Comparison of ENCODE assay signal across 12 cellular contexts in genomic region chr11:122642472-122642922, GRCh38. TPM values are rescaled to one million over a fixed set of nuclear protein-coding genes. Genes with fewer than 3 reads are reported as not detected.
DNase-seq lines count a peak whose midpoint lies in the region; ATAC-seq, FAIRE-seq and TF ChIP-seq lines count a peak whose summit lies in the region.
"Had no signal": no experiment of that assay in that cellular context is flagged by ENCODE, and none has a peak within 500 bp of the region (broad histone marks: within the 10 kb centered on the region; RNA-seq: fewer than 3 reads in every experiment).

No MANE protein-coding gene starts in this region.

- CTCF ChIA-PET in RWPE1 (lab: Yijun Ruan, JAX) = interaction anchor here (0.7 kb wide), 1 partner anchor 1030 kb away, joined by 3 read pairs; no protein-coding TSS in a partner anchor

- no peaks in the 10 kb centered on the region for H3K27me3 ChIP-seq in pancreas

- H3K4me1 ChIP-seq in pancreas = no peaks in the 10 kb centered on the region

- intact Hi-C loops in pancreas (cut with DNase I) = no loop called here

- TF ChIP-seq CTCF in RWPE1 (conservative IDR thresholded peaks at IDR 0.05; ENCODE audit: low read depth) (no peak), fibroblast of pulmonary artery (IDR thresholded peaks at IDR 0.05; ENCODE audit: low read length, missing control alignments) (no peak), pancreas (IDR thresholded peaks at IDR 0.05) (no peak)

- no peak overlapping the region for H3K4me3 ChIP-seq in fibroblast of pulmonary artery (replicated peaks; ENCODE audit: low read depth, low read length)
- H3K4me3 ChIP-seq in pancreas = no peak overlapping the region

- POLR2A ChIA-PET in RWPE1 (lab: Yijun Ruan, JAX; ENCODE audit: low non-redundant PET) = no interaction called here

- H3K27ac ChIP-seq in RWPE1 (no peak overlapping the region), pancreas (peak overlapping the region in 1 of 4 donors; percentile 41)

- H3K36me3 ChIP-seq in pancreas = no peaks in the 10 kb centered on the region

- H3K9me3 ChIP-seq in pancreas = no peaks in the 10 kb centered on the region

- peak; percentile 92 for DNase-seq in ELR (ENCODE audit: low read depth)
- peak; percentile 61 for DNase-seq in RWPE1 (ENCODE audit: low spot score)
- peak; percentile 85 for DNase-seq in fibroblast of pulmonary artery (ENCODE audit: low read depth)
- peak in 2 of 6 donors; percentile 9 to 29 for DNase-seq in pancreas
- DNase-seq in NCI-H526 treated with DMSO at 0.1 percent for 48 hours (lab: John Stamatoyannopoulos, UW) = no peak
- DNase-seq in putamen (ENCODE audit: low spot score) = no peak
- DNase-seq in activated T-cell treated with anti-CD3 and anti-CD28 coated beads, Interleukin-2, amount 50 U/mL, for 48 hours = no peak
- DNase-seq: activated T-cell treated with anti-CD3 and anti-CD28 coated beads, Interleukin-2, amount 50 U/mL, for 72 hours; effector memory CD4-positive, alpha-beta T cell; midbrain had no signal

- FAIRE-seq in pancreas (lab: Jason Lieb, UNC) = no peak
- FAIRE-seq: GM19239 had no signal

- ATAC-seq in pancreas (peak; percentile 50 to 89 (median 81)), HG03108 (IDR thresholded peaks at IDR 0.05; ENCODE audit: unreplicated experiment) (no peak)

- 40 to 45% methylated on average over 4 of the region's 4 CpGs for WGBS in pancreas, 2 donors

RNA-seq across cellular contexts. Expression of gene UBASH3B, which starts 13.0 kb away (rescaled TPM):
- 1 to 10 TPM; 1.1 to 5.8 (median 2.1) TPM for total RNA-seq in pancreas
- under 1 TPM; 0.56 to 0.57 TPM for polyA plus RNA-seq in pancreas

Comparison
In these comparisons a context has a peak if more than half of its experiments do, and no peak if none do; other contexts are left out.
1. DNase-seq: peak in ELR (single experiment), RWPE1 (single experiment) and fibroblast of pulmonary artery (single experiment); none in NCI-H526 treated with DMSO at 0.1 percent for 48 hours (single experiment), putamen (single experiment) and activated T-cell treated with anti-CD3 and anti-CD28 coated beads, Interleukin-2, amount 50 U/mL, for 48 hours (0 of 2).